8 cellular contexts compared by ENCODE assay signal in genomic region chr13:99500839-99501134, GRCh38. TPM values are rescaled to one million over a fixed set of nuclear protein-coding genes. Genes with fewer than 3 reads are reported as not detected.
DNase-seq lines count a peak whose midpoint lies in the region; ATAC-seq and TF ChIP-seq lines count a peak whose summit lies in the region.

No MANE protein-coding gene starts in this region.

- no peak for TF ChIP-seq CTCF in lower lobe of right lung (IDR thresholded peaks at IDR 0.05)

- peak; percentile 0 for ATAC-seq in GM19043 (IDR thresholded peaks at IDR 0.05; ENCODE audit: low read depth, unreplicated experiment)
- ATAC-seq in HG03103 (IDR thresholded peaks at IDR 0.05; ENCODE audit: low read depth, unreplicated experiment) = peak; percentile 8
- peak in 1 of 2 donors; percentile 1 for ATAC-seq in lower lobe of right lung
- ATAC-seq in aorta (ENCODE audit: low FRiP score) = no peak
- no peak for ATAC-seq in HG02970 (IDR thresholded peaks at IDR 0.05; ENCODE audit: low FRiP score, unreplicated experiment)
- ATAC-seq in GM18870 (IDR thresholded peaks at IDR 0.05; ENCODE audit: unreplicated experiment) = no peak

- no peaks in the 10 kb centered on the region for H3K9me3 ChIP-seq in lower lobe of right lung
- H3K9me3 ChIP-seq in aorta (ENCODE audit: control insufficient read depth, low read length) = no peaks in the 10 kb centered on the region

- DNase-seq in lower lobe of right lung (no peak), aorta (no peak), AG20443 (ENCODE audit: low spot score) (no peak)

- no peaks in the 10 kb centered on the region for H3K27me3 ChIP-seq in lower lobe of right lung (ENCODE audit: low read depth)
- H3K27me3 ChIP-seq in aorta (ENCODE audit: control insufficient read depth in 1 of 2, insufficient read depth in 2 of 2, low read length in 1 of 2) = no peaks in the 10 kb centered on the region

- intact Hi-C loops in lower lobe of right lung (cut with DNase I) (no loop called here), aorta (cut with DNase I) (loop anchor here in 1 of 2 donors (5.0 to 10.0 kb wide), 2 partner anchors 58 to 84 kb away; no protein-coding TSS in a partner anchor)

- 0 to 2% methylated on average over 7 of the region's 7 CpGs for WGBS in aorta, 2 donors

- no peaks in the 10 kb centered on the region for H3K36me3 ChIP-seq in lower lobe of right lung
- no peaks in the 10 kb centered on the region for H3K36me3 ChIP-seq in aorta (ENCODE audit: control insufficient read depth in 1 of 2, insufficient read depth in 2 of 2, low read length in 1 of 2)

- H3K4me1 ChIP-seq in lower lobe of right lung = peaks cover 72% of the 10 kb centered on the region
- peaks cover 2 to 3% of the 10 kb centered on the region in 2 donors for H3K4me1 ChIP-seq in aorta (ENCODE audit: control insufficient read depth in 1 of 2, insufficient read depth in 2 of 2, low read length in 2 of 2)

- H3K27ac ChIP-seq in angular gyrus (ENCODE audit: low read depth, low read length) (peak overlapping the region; percentile 58), lower lobe of right lung (peak overlapping the region; percentile 89), aorta (ENCODE audit: low read depth in 1 of 2, low read length in 2 of 2) (peak overlapping the region in 1 of 2 donors; percentile 10)

- H3K4me3 ChIP-seq in lower lobe of right lung = peak overlapping the region; percentile 79
- peak overlapping the region; percentile 69 to 70 for H3K4me3 ChIP-seq in aorta (ENCODE audit: low read length in 2 of 2)

RNA-seq across cellular contexts. Expression of gene TM9SF2, which starts 0.5 kb away (rescaled TPM):
- 138 TPM for total RNA-seq in lower lobe of right lung
- total RNA-seq in aorta = 10 to 100 TPM; 74.5 to 93.3 TPM
- 10 to 100 TPM; 41.3 to 72.6 TPM for polyA plus RNA-seq in aorta

Comparison
In these comparisons a context has a peak if more than half of its experiments do, and no peak if none do; other contexts are left out.
1. ATAC-seq: peak in GM19043 (single experiment) and HG03103 (single experiment); none in aorta (single experiment), HG02970 (single experiment) and GM18870 (single experiment).